ENCODE assay signal across 1 cellular context in the genomic region with DNA sequence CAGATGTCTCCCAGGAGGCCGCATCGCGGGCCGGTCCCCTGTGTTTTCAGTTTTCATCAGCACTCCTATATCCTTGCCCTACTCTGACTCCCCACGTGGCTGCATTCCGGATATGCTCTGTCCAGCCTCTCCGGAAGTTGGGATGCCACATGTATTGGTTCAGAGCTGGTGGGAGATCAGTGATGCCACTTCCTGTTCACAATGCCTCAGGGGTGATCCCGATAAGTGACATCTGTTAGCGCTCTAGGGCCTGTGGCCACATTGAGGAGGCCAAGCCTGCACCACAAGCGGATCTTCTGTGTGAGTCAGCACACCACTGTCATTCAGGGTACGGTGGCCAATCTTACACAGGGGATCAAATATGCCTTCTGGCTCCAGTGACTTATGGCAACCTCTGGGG.
TF ChIP-seq lines count a peak whose summit lies in the region.

No MANE protein-coding gene starts in this region.

TF ChIP-seq in IMR-90, 13 proteins besides CTCF, POLR2A, EP300 and RAD21 (continued from another document):
- TF ChIP-seq, protein P1, sequence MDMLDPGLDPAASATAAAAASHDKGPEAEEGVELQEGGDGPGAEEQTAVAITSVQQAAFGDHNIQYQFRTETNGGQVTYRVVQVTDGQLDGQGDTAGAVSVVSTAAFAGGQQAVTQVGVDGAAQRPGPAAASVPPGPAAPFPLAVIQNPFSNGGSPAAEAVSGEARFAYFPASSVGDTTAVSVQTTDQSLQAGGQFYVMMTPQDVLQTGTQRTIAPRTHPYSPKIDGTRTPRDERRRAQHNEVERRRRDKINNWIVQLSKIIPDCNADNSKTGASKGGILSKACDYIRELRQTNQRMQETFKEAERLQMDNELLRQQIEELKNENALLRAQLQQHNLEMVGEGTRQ (IDR thresholded peaks at IDR 0.05; ENCODE audit: low read depth, low read length) = no peak
- no peak for TF ChIP-seq RCOR1 (IDR thresholded peaks at IDR 0.05; ENCODE audit: insufficient replicate concordance, low read length)
